Comparison of ENCODE assay signal across 22 cellular contexts in the genomic region with DNA sequence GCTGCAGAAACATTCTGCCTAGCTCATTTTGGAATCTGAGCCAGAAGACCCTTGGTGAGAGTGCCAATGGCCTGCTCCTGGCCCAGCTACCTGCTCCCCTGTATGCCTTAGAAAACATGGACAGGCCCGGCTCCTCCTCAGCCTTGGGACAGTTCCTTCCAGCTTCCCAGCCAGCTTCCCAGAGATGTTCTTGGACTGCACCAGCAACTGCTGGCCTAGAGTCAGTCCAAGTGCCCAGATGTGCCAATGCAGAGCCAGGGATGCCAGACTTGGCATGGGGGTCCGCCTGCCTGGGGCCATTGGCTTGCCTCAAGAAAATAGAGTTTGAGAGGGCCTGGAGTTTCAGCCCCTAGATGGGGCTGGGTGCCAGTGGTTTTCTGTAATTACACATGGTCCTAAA.
DNase-seq lines count a peak whose midpoint lies in the region; ATAC-seq and TF ChIP-seq lines count a peak whose summit lies in the region.
"Had no signal": no experiment of that assay in that cellular context is flagged by ENCODE, and none has a peak within 500 bp of the region (broad histone marks: within the 10 kb centered on the region; RNA-seq: fewer than 3 reads in every experiment).

No MANE protein-coding gene starts in this region.

- intact Hi-C loops in left ventricle myocardium inferior (cut with micrococcal nuclease) (no loop called here), left ventricle myocardium superior (cut with micrococcal nuclease) (no loop called here), esophagus muscularis mucosa (cut with DNase I) (no loop called here), thyroid gland (cut with DNase I) (no loop called here)

- H3K27ac Mint-ChIP-seq in effector memory CD8-positive, alpha-beta T cell: no peak overlapping the region
- H3K27ac Mint-ChIP-seq: CD4-positive, alpha-beta memory T cell had no signal

- ATAC-seq in left ventricle myocardium superior (no peak), GM19467 (IDR thresholded peaks at IDR 0.05; ENCODE audit: unreplicated experiment) (no peak), HG03139 (IDR thresholded peaks at IDR 0.05; ENCODE audit: unreplicated experiment) (no peak)
- ATAC-seq in effector memory CD8-positive, alpha-beta T cell (replicated peaks): no peak
- ATAC-seq: HCT116, PC-3 had no signal

- no peaks in the 10 kb centered on the region for H3K27me3 Mint-ChIP-seq in effector memory CD8-positive, alpha-beta T cell
- H3K27me3 Mint-ChIP-seq: CD4-positive, alpha-beta memory T cell had no signal

- H3K36me3 ChIP-seq in left ventricle myocardium inferior: no peaks in the 10 kb centered on the region
- H3K36me3 ChIP-seq in esophagus muscularis mucosa: no peaks in the 10 kb centered on the region
- no peaks in the 10 kb centered on the region for H3K36me3 ChIP-seq in osteoblast (ENCODE audit: insufficient read depth, low read length)
- H3K36me3 ChIP-seq in thyroid gland: no peaks in the 10 kb centered on the region
- H3K36me3 ChIP-seq: SJCRH30 had no signal

- no peak for TF ChIP-seq POLR2A in esophagus muscularis mucosa (IDR thresholded peaks at IDR 0.05; ENCODE audit: low read depth)
- no peak for TF ChIP-seq POLR2A in thyroid gland (IDR thresholded peaks at IDR 0.05)

- WGBS in esophagus muscularis mucosa: 80% methylated on average over 1 of the region's 2 CpGs
- 87 to 92% methylated on average over 2 of the region's 2 CpGs for WGBS in thyroid gland, 2 donors

- H3K4me1 Mint-ChIP-seq in effector memory CD8-positive, alpha-beta T cell (ENCODE audit: low read depth in 2 of 2): peaks cover 0 to 3% of the 10 kb centered on the region in 2 donors

- DNase-seq in left ventricle myocardium inferior (no peak), left ventricle myocardium superior (no peak), esophagus muscularis mucosa (ENCODE audit: extremely low spot score) (peak; percentile 88), osteoblast (ENCODE audit: insufficient read length, low spot score, missing footprints) (no peak), thyroid gland (no peak)
- DNase-seq in effector memory CD8-positive, alpha-beta T cell: no peak
- DNase-seq: CD4-positive, alpha-beta memory T cell; COR-L47; DMS53; Karpas-422; NCI-H1105; NCI-H1436 treated with DMSO at 0.1 percent for 48 hours; NCI-H187 treated with DMSO at 0.1 percent for 48 hours; NCI-H524 treated with DMSO at 0.1 percent for 48 hours; NCI-H774; NK-92 treated with Interleukin-12 subunit alpha and Interleukin-12 subunit beta, amount 100 ng/mL, for 24 hours; PC-3; SJCRH30 had no signal

- no peak overlapping the region for H2AFZ ChIP-seq in osteoblast (ENCODE audit: low read length)

- H3K79me2 ChIP-seq in osteoblast (ENCODE audit: insufficient read depth, low read length): no peaks in the 10 kb centered on the region

- H4K20me1 ChIP-seq in osteoblast (ENCODE audit: insufficient read depth, low read length): no peaks in the 10 kb centered on the region

- H3K27ac ChIP-seq in left ventricle myocardium inferior (replicated peaks): peak overlapping the region; percentile 60
- peak overlapping the region in 1 of 4 donors; percentile 39 for H3K27ac ChIP-seq in esophagus muscularis mucosa (replicated peaks in 1 of 4)
- H3K27ac ChIP-seq in osteoblast (ENCODE audit: low read depth, low read length): peak overlapping the region; percentile 88
- H3K27ac ChIP-seq in thyroid gland: peak overlapping the region in 2 of 3 donors; percentile 49 to 65
- H3K27ac ChIP-seq: 22Rv1, SJCRH30 had no signal

- no peak for TF ChIP-seq EP300 in esophagus muscularis mucosa (IDR thresholded peaks at IDR 0.05)

- H3K27me3 ChIP-seq in left ventricle myocardium inferior (ENCODE audit: low read depth) (no peaks in the 10 kb centered on the region), esophagus muscularis mucosa (no peaks in the 10 kb centered on the region), osteoblast (ENCODE audit: insufficient read depth, low read length) (no peaks in the 10 kb centered on the region), thyroid gland (no peaks in the 10 kb centered on the region)
- H3K27me3 ChIP-seq: SJCRH30 had no signal

- H3K4me2 ChIP-seq in osteoblast (ENCODE audit: insufficient read depth, low read length): no peak overlapping the region

- H3K4me3 ChIP-seq in left ventricle myocardium inferior: no peak overlapping the region
- H3K4me3 ChIP-seq in esophagus muscularis mucosa: no peak overlapping the region
- no peak overlapping the region for H3K4me3 ChIP-seq in osteoblast (ENCODE audit: insufficient read depth, low read length)
- H3K4me3 ChIP-seq in thyroid gland (replicated peaks in 1 of 3): no peak overlapping the region
- H3K4me3 ChIP-seq: SJCRH30 had no signal

- no peaks in the 10 kb centered on the region for H3K9me3 Mint-ChIP-seq in effector memory CD8-positive, alpha-beta T cell

- peaks cover 18% of the 10 kb centered on the region for H3K4me1 ChIP-seq in left ventricle myocardium inferior
- H3K4me1 ChIP-seq in esophagus muscularis mucosa: peaks cover 0 to 6% (median 2%) of the 10 kb centered on the region in 4 donors
- H3K4me1 ChIP-seq in osteoblast (ENCODE audit: insufficient read depth, low read length): peaks cover 53% of the 10 kb centered on the region
- H3K4me1 ChIP-seq in thyroid gland: peaks cover 0 to 4% of the 10 kb centered on the region in 2 donors

- TF ChIP-seq CTCF in left ventricle myocardium inferior (IDR thresholded peaks at IDR 0.05; ENCODE audit: borderline replicate concordance) (no peak), esophagus muscularis mucosa (IDR thresholded peaks at IDR 0.05) (no peak), osteoblast (IDR thresholded peaks at IDR 0.05; ENCODE audit: extremely low read depth, low read depth, low read length) (no peak), thyroid gland (IDR thresholded peaks at IDR 0.05) (no peak)

- H3K9me3 ChIP-seq in left ventricle myocardium inferior (replicated peaks) (no peaks in the 10 kb centered on the region), esophagus muscularis mucosa (no peaks in the 10 kb centered on the region), osteoblast (ENCODE audit: low read depth, low read length) (no peaks in the 10 kb centered on the region), thyroid gland (no peaks in the 10 kb centered on the region)
- H3K9me3 ChIP-seq: SJCRH30 had no signal

- no peak overlapping the region for H3K4me3 Mint-ChIP-seq in effector memory CD8-positive, alpha-beta T cell
- H3K4me3 Mint-ChIP-seq: CD4-positive, alpha-beta memory T cell had no signal

- no peaks in the 10 kb centered on the region for H3K36me3 Mint-ChIP-seq in effector memory CD8-positive, alpha-beta T cell (ENCODE audit: insufficient read depth)
